21 cellular contexts compared by ENCODE assay signal in the genomic region with DNA sequence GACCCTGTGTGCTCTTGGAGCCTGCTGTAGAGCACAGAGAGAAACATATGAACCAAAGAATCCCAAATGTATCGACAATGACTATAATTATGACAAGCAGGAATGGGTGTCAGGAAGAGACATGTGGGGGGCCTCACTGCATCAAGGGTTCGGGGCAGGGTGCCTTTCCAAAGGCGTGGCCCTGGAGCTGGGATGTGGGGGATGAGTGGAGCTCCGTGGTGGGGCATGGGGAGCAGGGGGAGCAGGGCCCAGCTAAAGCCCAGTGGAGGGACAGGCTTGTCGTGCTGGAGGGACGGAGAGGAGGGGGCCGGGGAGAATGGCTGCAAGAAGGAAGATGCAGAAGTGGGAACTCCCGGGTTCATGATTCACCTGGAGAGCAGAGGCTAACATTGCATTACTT.
"Had no signal": no experiment of that assay in that cellular context is flagged by ENCODE, and none has a peak within 500 bp of the region (broad histone marks: within the 10 kb centered on the region; RNA-seq: fewer than 3 reads in every experiment).

No MANE protein-coding gene starts in this region.

- DNase-seq: activated CD4-positive, alpha-beta T cell treated with anti-CD3 and anti-CD28 coated beads for 1 hour; activated CD4-positive, alpha-beta T cell treated with anti-CD3 and anti-CD28 coated beads, Interleukin-2, amount 50 U/mL, for 1 hour; activated CD8-positive, alpha-beta T cell treated with anti-CD3 and anti-CD28 coated beads, Interleukin-2, amount 10 ng/mL, durations not matched to agents 7 days and 5 days; activated T-cell treated with anti-CD3 and anti-CD28 coated beads, Interleukin-2, amount 50 U/mL, for 24 hours; adrenal gland; colonic mucosa; endodermal cell; head of caudate nucleus; left colon; mesenchymal stem cell; right cardiac atrium; stimulated activated CD4-positive, alpha-beta T cell treated with anti-CD3 and anti-CD28 coated beads, Interleukin-12 subunit alpha, Interleukin-12 subunit beta, amount 100 ng/mL, for 4 hours; stimulated activated CD4-positive, alpha-beta T cell treated with anti-CD3 and anti-CD28 coated beads, Interleukin-4, amount 100 ng/mL, for 4 hours; stimulated activated naive CD8-positive, alpha-beta T cell treated with anti-CD3 and anti-CD28 coated beads, Interleukin-15, Interleukin-2, amounts not matched to agents 100 U/mL and 50 U/mL, for 24 hours; T-cell; thyroid gland had no signal

- H3K4me3 ChIP-seq: adrenal gland, breast epithelium, colonic mucosa, gastroesophageal sphincter, prostate gland, thyroid gland had no signal

- H3K27ac ChIP-seq: adrenal gland, breast epithelium, colonic mucosa, gastroesophageal sphincter, prostate gland, thyroid gland, VCaP had no signal

- ATAC-seq: activated CD8-positive, alpha-beta T cell treated with anti-CD3 and anti-CD28 coated beads, Interleukin-2, amount 10 ng/mL, durations not matched to agents 7 days and 5 days; activated T-helper 17 cell treated with anti-CD3 and anti-CD28 coated beads, Interleukin-2, amount 50 U/mL, for 72 hours; gastroesophageal sphincter; left colon; right cardiac atrium; stimulated activated naive CD8-positive, alpha-beta T cell treated with anti-CD3 and anti-CD28 coated beads, Interleukin-15, Interleukin-2, amounts not matched to agents 100 U/mL and 50 U/mL, for 24 hours; T-cell had no signal

- H3K9me3 ChIP-seq: adrenal gland, breast epithelium, colonic mucosa, gastroesophageal sphincter, prostate gland, thyroid gland had no signal

- H3K27me3 ChIP-seq: adrenal gland, colonic mucosa, thyroid gland had no signal

- H3K4me1 ChIP-seq: adrenal gland, breast epithelium, colonic mucosa, gastroesophageal sphincter, prostate gland, thyroid gland had no signal

- H3K36me3 ChIP-seq: adrenal gland, breast epithelium, colonic mucosa, gastroesophageal sphincter, prostate gland, thyroid gland had no signal
